8 cellular contexts compared by ENCODE assay signal in the genomic region with DNA sequence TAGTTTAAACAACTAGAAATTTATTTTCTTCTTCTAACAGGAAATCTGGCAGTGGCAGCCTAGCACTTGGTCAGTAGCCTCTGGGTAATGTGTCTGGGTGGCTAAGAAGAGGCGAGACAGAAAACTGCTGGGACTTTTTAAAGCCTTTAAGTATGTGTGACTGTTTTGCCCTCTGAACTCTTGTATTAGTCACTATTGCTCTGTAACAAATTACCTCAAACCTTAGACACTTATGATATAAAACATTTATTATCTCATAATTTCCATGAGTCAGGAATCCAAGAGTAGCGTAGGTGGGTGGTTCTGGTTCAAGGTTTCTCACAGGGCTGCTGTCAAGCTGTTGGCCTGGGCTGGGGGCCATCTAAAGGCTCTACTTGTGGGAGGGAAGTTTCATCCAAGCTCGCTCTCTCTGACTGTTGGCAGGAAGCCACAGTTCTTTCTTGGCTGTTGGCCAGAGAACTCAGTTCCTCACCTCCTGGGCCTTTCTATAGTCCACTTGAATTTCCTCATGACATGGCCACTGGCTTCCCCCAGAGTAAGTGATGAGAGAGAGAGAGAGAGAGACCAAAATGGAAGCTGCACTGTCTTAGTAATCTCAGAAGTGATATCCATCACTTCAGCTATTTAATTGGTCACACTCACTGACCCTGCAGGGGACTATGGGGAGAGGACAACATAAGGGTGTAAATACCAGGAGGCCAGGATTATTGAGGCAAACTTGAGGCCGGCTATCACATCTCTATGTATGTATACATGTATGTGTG. TPM values are rescaled to one million over a fixed set of nuclear protein-coding genes. Genes with fewer than 3 reads are reported as not detected.
DNase-seq lines count a peak whose midpoint lies in the region; TF ChIP-seq lines count a peak whose summit lies in the region.

No MANE protein-coding gene starts in this region.

- no peaks in the 10 kb centered on the region for H3K27me3 Mint-ChIP-seq in nephron (ENCODE audit: low read depth)

- peaks cover 5% of the 10 kb centered on the region for H3K9me3 Mint-ChIP-seq in nephron

- peak overlapping the region; percentile 97 to 99 (median 99) for H3K27ac Mint-ChIP-seq in nephron

- H3K36me3 Mint-ChIP-seq in nephron (ENCODE audit: low read depth) = no peaks in the 10 kb centered on the region

- DNase-seq in COR-L47 (lab: John Stamatoyannopoulos, UW) (peak; percentile 80), HFF-Myc (ENCODE audit: extremely low read depth, low read depth) (peak; percentile 97), NCI-H748 (lab: John Stamatoyannopoulos, UW; ENCODE audit: unreplicated experiment) (peak; percentile 88), epithelial cell of proximal tubule (ENCODE audit: low read depth) (peak; percentile 98)
- peak; percentile 41 to 57 (median 54) for DNase-seq in activated CD8-positive, alpha-beta memory T cell treated with anti-CD3 and anti-CD28 coated beads for 48 hours (ENCODE audit: low read depth in 2 of 3, low spot score in 2 of 3)
- DNase-seq in stimulated activated naive CD4-positive, alpha-beta T cell (lab: John Stamatoyannopoulos, UW) = peak in 5 of 6 experiments; percentile 1 to 45 (median 9)
- DNase-seq in effector CD8-positive, alpha-beta T cell (lab: John Stamatoyannopoulos, UW) = no peak

- TF ChIP-seq CTCF in HFF-Myc (IDR thresholded peaks at IDR 0.05; ENCODE audit: low read depth, low read length, missing control alignments) (no peak), epithelial cell of proximal tubule (conservative IDR thresholded peaks at IDR 0.05; ENCODE audit: low read depth, low read length) (no peak), nephron (IDR thresholded peaks at IDR 0.05; ENCODE audit: unreplicated experiment in 3 of 3) (no peak)

- peaks cover 68% of the 10 kb centered on the region for H3K4me1 Mint-ChIP-seq in nephron

- no peak overlapping the region for H3K4me3 ChIP-seq in HFF-Myc (replicated peaks; ENCODE audit: low read depth, low read length)
- H3K4me3 ChIP-seq in epithelial cell of proximal tubule (ENCODE audit: low read depth, low read length) = no peak overlapping the region

- H3K4me3 Mint-ChIP-seq in nephron = peak overlapping the region in 2 of 3 experiments; percentile 31 to 57

RNA-seq across cellular contexts. Expression of a gene that starts 17.4 kb away (rescaled TPM):
- total RNA-seq in epithelial cell of proximal tubule = 8.8 and 9.8 TPM in 2 replicates

RNA-seq across cellular contexts. Expression of a gene that starts 17.8 kb away (rescaled TPM):
- total RNA-seq in epithelial cell of proximal tubule = 0.80 and 0.86 TPM in 2 replicates
